26 cellular contexts compared by ENCODE assay signal in genomic region chr18:61579581-61579980, GRCh38.
DNase-seq lines count a peak whose midpoint lies in the region; ATAC-seq, FAIRE-seq and TF ChIP-seq lines count a peak whose summit lies in the region.
"Had no signal": no experiment of that assay in that cellular context is flagged by ENCODE, and none has a peak within 500 bp of the region (broad histone marks: within the 10 kb centered on the region; RNA-seq: fewer than 3 reads in every experiment).

No MANE protein-coding gene starts in this region.

- no peak for TF ChIP-seq CTCF in DND-41 (IDR thresholded peaks at IDR 0.05; ENCODE audit: borderline replicate concordance, extremely low read depth, low read length, poor library complexity, severe bottlenecking)
- TF ChIP-seq CTCF in astrocyte (IDR thresholded peaks at IDR 0.05; ENCODE audit: insufficient read depth, low read depth, low read length): no peak
- TF ChIP-seq CTCF in osteoblast (IDR thresholded peaks at IDR 0.05; ENCODE audit: extremely low read depth, low read depth, low read length): no peak
- TF ChIP-seq CTCF in heart right ventricle (IDR thresholded peaks at IDR 0.05): no peak

- H3K9me3 ChIP-seq in DND-41 (ENCODE audit: insufficient read depth, low read length, severe bottlenecking) (no peaks in the 10 kb centered on the region), astrocyte (ENCODE audit: insufficient read depth, low read depth, low read length) (no peaks in the 10 kb centered on the region), osteoblast (ENCODE audit: low read depth, low read length) (no peaks in the 10 kb centered on the region), heart right ventricle (no peaks in the 10 kb centered on the region)
- H3K9me3 ChIP-seq: Peyer's patch, thoracic aorta had no signal

- H4K20me1 ChIP-seq in DND-41 (ENCODE audit: insufficient read depth, low read length) (no peaks in the 10 kb centered on the region), astrocyte (ENCODE audit: insufficient read depth, low read length) (no peaks in the 10 kb centered on the region), osteoblast (ENCODE audit: insufficient read depth, low read length) (no peaks in the 10 kb centered on the region)

- peaks cover 3% of the 10 kb centered on the region for H3K9me3 Mint-ChIP-seq in astrocyte (ENCODE audit: unreplicated experiment)
- H3K9me3 Mint-ChIP-seq: activated naive CD8-positive, alpha-beta T cell treated with anti-CD3 and anti-CD28 coated beads for 36 hours; activated T-helper 2 cell treated with anti-CD3 and anti-CD28 coated beads, Interferon-gamma antibody, Interleukin-2, Interleukin-4, amounts not matched to agents 10 μg/mL and 5 μg/mL and 100 μg/mL, durations not matched to agents 14 hours and 24 hours and 36 hours; CD8-positive, alpha-beta memory T cell; naive B cell had no signal

- H3K9ac ChIP-seq in DND-41 (ENCODE audit: low read depth, low read length) (no peak overlapping the region), astrocyte (ENCODE audit: low read length) (no peak overlapping the region)

- no peak overlapping the region for H3K4me3 ChIP-seq in DND-41 (ENCODE audit: low read depth in 1 of 2, low read length in 2 of 2)
- no peak overlapping the region for H3K4me3 ChIP-seq in astrocyte (ENCODE audit: insufficient read depth, low read depth, low read length)
- no peak overlapping the region for H3K4me3 ChIP-seq in osteoblast (ENCODE audit: insufficient read depth, low read length)
- H3K4me3 ChIP-seq in heart right ventricle: no peak overlapping the region
- H3K4me3 ChIP-seq: Peyer's patch, thoracic aorta had no signal

- peak; percentile 80 for FAIRE-seq in astrocyte (lab: Jason Lieb, UNC)
- FAIRE-seq: GM12892, HepG2, kidney had no signal

- no peak overlapping the region for H3K27ac ChIP-seq in DND-41 (ENCODE audit: low read length)
- no peak overlapping the region for H3K27ac ChIP-seq in astrocyte (ENCODE audit: low read depth, low read length)
- no peak overlapping the region for H3K27ac ChIP-seq in osteoblast (ENCODE audit: low read depth, low read length)
- peak overlapping the region in 2 of 10 donors; percentile 49 to 65 for H3K27ac ChIP-seq in heart right ventricle
- H3K27ac ChIP-seq: HL-60, Peyer's patch, thoracic aorta had no signal

- WGBS in heart right ventricle, 2 donors: 44 to 72% methylated on average over 2 of the region's 2 CpGs

- H3K4me2 ChIP-seq in DND-41 (ENCODE audit: insufficient read depth, low read length) (peak overlapping the region; percentile 37; the same call in 1 of the 2 replicates), astrocyte (ENCODE audit: low read length) (no peak overlapping the region), osteoblast (ENCODE audit: insufficient read depth, low read length) (peak overlapping the region; percentile 3)

- H3K36me3 Mint-ChIP-seq in astrocyte (ENCODE audit: low read depth, unreplicated experiment): peaks cover 2% of the 10 kb centered on the region
- H3K36me3 Mint-ChIP-seq: activated naive CD8-positive, alpha-beta T cell treated with anti-CD3 and anti-CD28 coated beads for 36 hours; CD8-positive, alpha-beta memory T cell; naive B cell had no signal

- ATAC-seq in DND-41 (ENCODE audit: insufficient read depth, low read depth) (no peak), GM18511 (IDR thresholded peaks at IDR 0.05; ENCODE audit: unreplicated experiment) (no peak), heart right ventricle (no peak), HG03520 (IDR thresholded peaks at IDR 0.05; ENCODE audit: unreplicated experiment) (no peak)
- ATAC-seq: HepG2, T-helper 17 cell had no signal

- no peak overlapping the region for H2AFZ ChIP-seq in DND-41 (ENCODE audit: low read depth, low read length)
- no peak overlapping the region for H2AFZ ChIP-seq in astrocyte (ENCODE audit: low read depth, low read length)
- no peak overlapping the region for H2AFZ ChIP-seq in osteoblast (ENCODE audit: low read length)

- H3K79me2 ChIP-seq in DND-41 (ENCODE audit: insufficient read depth, low read length) (no peaks in the 10 kb centered on the region), astrocyte (ENCODE audit: insufficient read depth, low read length) (no peaks in the 10 kb centered on the region), osteoblast (ENCODE audit: insufficient read depth, low read length) (no peaks in the 10 kb centered on the region)

- H3K4me3 Mint-ChIP-seq in astrocyte (ENCODE audit: unreplicated experiment): no peak overlapping the region
- H3K4me3 Mint-ChIP-seq: activated naive CD8-positive, alpha-beta T cell treated with anti-CD3 and anti-CD28 coated beads for 36 hours; CD8-positive, alpha-beta memory T cell; naive B cell; T-helper 17 cell had no signal

- no peak for DNase-seq in DND-41
- peak; percentile 27 for DNase-seq in NCI-H146 treated with DMSO at 0.1 percent for 48 hours (lab: John Stamatoyannopoulos, UW; ENCODE audit: unreplicated experiment)
- DNase-seq in astrocyte (ENCODE audit: low read depth): no peak
- DNase-seq in osteoblast (ENCODE audit: insufficient read length, low spot score, missing footprints): peak; percentile 71
- DNase-seq in heart right ventricle: no peak
- DNase-seq: activated CD8-positive, alpha-beta memory T cell treated with anti-CD3 and anti-CD28 coated beads, Interleukin-2, amount 50 U/mL, for 48 hours; activated naive CD8-positive, alpha-beta T cell treated with anti-CD3 and anti-CD28 coated beads for 36 hours; CD8-positive, alpha-beta memory T cell; effector CD4-positive, alpha-beta T cell; kidney; naive B cell; NCI-H1694; NCI-H82; occipital lobe; Peyer's patch; retina; stimulated activated CD4-positive, alpha-beta T cell treated with anti-CD3 and anti-CD28 coated beads, Interleukin-4, amount 100 ng/mL, for 1 hour; stimulated activated naive CD4-positive, alpha-beta T cell; T-helper 17 cell had no signal

- intact Hi-C loops in heart right ventricle (cut with DNase I): no loop called here

- H3K36me3 ChIP-seq in DND-41 (ENCODE audit: insufficient read depth, low read length) (no peaks in the 10 kb centered on the region), astrocyte (ENCODE audit: insufficient read depth, low read length) (no peaks in the 10 kb centered on the region), osteoblast (ENCODE audit: insufficient read depth, low read length) (no peaks in the 10 kb centered on the region), heart right ventricle (peaks cover 0 to 5% (median 0%) of the 10 kb centered on the region in 9 donors)
- H3K36me3 ChIP-seq: Peyer's patch, thoracic aorta had no signal

- H3K27me3 Mint-ChIP-seq in astrocyte (ENCODE audit: low read depth, unreplicated experiment): peaks cover 7% of the 10 kb centered on the region

- H3K27me3 ChIP-seq in DND-41 (ENCODE audit: insufficient read depth, low read length, poor library complexity) (no peaks in the 10 kb centered on the region), astrocyte (ENCODE audit: insufficient read depth, low read length) (no peaks in the 10 kb centered on the region), osteoblast (ENCODE audit: insufficient read depth, low read length) (no peaks in the 10 kb centered on the region), heart right ventricle (peaks cover 0 to 6% (median 0%) of the 10 kb centered on the region in 7 donors)
- H3K27me3 ChIP-seq: Peyer's patch had no signal

- peaks cover 12% of the 10 kb centered on the region; the same call in 1 of the 2 replicates for H3K4me1 ChIP-seq in DND-41 (ENCODE audit: insufficient read depth, low read length)
- H3K4me1 ChIP-seq in astrocyte (ENCODE audit: insufficient read depth, low read length): peaks cover 11% of the 10 kb centered on the region
- H3K4me1 ChIP-seq in osteoblast (ENCODE audit: insufficient read depth, low read length): peaks cover 8% of the 10 kb centered on the region
- H3K4me1 ChIP-seq in heart right ventricle: peaks cover 0 to 47% (median 15%) of the 10 kb centered on the region in 9 donors

- no peak overlapping the region for H3K27ac Mint-ChIP-seq in astrocyte (ENCODE audit: unreplicated experiment)
- H3K27ac Mint-ChIP-seq: activated naive CD8-positive, alpha-beta T cell treated with anti-CD3 and anti-CD28 coated beads for 36 hours; activated T-helper 2 cell treated with anti-CD3 and anti-CD28 coated beads, Interferon-gamma antibody, Interleukin-2, Interleukin-4, amounts not matched to agents 10 μg/mL and 5 μg/mL and 100 μg/mL, durations not matched to agents 14 hours and 24 hours and 36 hours; CD8-positive, alpha-beta memory T cell; naive B cell; T-helper 17 cell had no signal

- H3K4me1 Mint-ChIP-seq in astrocyte (ENCODE audit: low read depth, unreplicated experiment): peaks cover 21% of the 10 kb centered on the region

Comparison
In these comparisons a context has a peak if more than half of its experiments do, and no peak if none do; other contexts are left out.
1. DNase-seq: peak in NCI-H146 treated with DMSO at 0.1 percent for 48 hours (single experiment) and osteoblast (single experiment); none in DND-41 (single experiment), astrocyte (single experiment) and heart right ventricle (0 of 2).